ENCODE assay signal across 27 cellular contexts in the genomic region with DNA sequence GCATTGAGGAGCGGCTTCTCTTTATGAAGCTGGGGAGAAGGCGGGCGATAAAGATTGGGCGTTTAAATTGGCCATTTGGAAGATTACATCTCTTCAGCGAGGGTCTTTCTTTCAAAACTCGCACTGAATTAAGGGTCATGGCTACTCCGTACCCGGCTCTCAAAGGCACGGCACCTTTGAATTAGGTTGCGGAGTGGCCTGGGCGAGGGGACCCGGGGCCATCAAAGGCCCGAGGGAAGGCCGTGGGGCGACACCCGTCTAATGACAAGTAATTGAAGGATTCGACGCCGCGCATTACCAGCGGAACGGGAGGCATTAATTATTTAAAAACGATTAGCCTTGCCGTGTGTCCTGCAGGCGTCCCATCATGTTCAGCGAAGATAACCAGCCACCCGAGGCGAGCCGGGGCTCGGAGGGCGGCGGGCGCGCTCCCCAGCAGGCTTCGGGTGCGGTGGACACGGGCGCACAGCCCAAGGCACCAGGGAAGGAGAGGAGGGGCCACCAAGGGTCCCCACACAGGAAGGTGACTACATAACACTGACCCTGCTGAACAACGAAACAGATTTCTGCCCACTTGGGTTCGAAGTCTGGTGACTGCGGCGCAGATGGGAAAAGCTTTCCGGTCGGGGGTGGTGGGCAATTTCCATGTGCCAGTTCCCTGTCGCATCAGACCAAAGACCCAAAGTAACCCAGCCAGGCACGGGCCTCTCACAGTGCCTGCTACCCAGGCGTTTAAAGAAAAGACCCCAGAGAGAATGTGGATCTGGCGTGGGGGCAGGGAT. TPM values are rescaled to one million over a fixed set of nuclear protein-coding genes. Genes with fewer than 3 reads are reported as not detected.
DNase-seq lines count a peak whose midpoint lies in the region; ATAC-seq and TF ChIP-seq lines count a peak whose summit lies in the region.
"Had no signal": no experiment of that assay in that cellular context is flagged by ENCODE, and none has a peak within 500 bp of the region (broad histone marks: within the 10 kb centered on the region; RNA-seq: fewer than 3 reads in every experiment).

No MANE protein-coding gene starts in this region.

- H4K8ac ChIP-seq in mesendoderm (ENCODE audit: low read depth, low read length) = peak overlapping the region; percentile 60

- BruUV-seq in OCI-LY7 (replicated peaks; lab: Mats Ljungman, UMichigan) = no TSS peak

- H3K4me1 Mint-ChIP-seq in type B pancreatic cell (ENCODE audit: unreplicated experiment) = peaks cover 9% of the 10 kb centered on the region
- H3K4me1 Mint-ChIP-seq: activated naive CD4-positive, alpha-beta T cell treated with anti-CD3 and anti-CD28 coated beads, Interleukin-2, amount 50 U/mL, for 24 hours had no signal

- H3K9ac ChIP-seq in colonic mucosa (ENCODE audit: low read depth in 2 of 2, low read length in 2 of 2) (peak overlapping the region in 1 of 2 donors; percentile 32), mesendoderm (ENCODE audit: low read length) (peak overlapping the region; percentile 48)

- H3K4me3 ChIP-seq in colonic mucosa (peak overlapping the region; percentile 35), mesendoderm (ENCODE audit: low read length) (no peak overlapping the region), OCI-LY7 (ENCODE audit: low read depth, low read length, poor library complexity, severe bottlenecking) (no peak overlapping the region)
- H3K4me3 ChIP-seq: ascending aorta, tibial nerve had no signal

- H3K18ac ChIP-seq in mesendoderm (ENCODE audit: low read length) = peak overlapping the region; percentile 88

- CTCF ChIA-PET in OCI-LY7 (lab: Charles Lee; ENCODE audit: unreplicated experiment) = no interaction called here

- H3K9me3 ChIP-seq in colonic mucosa (no peaks in the 10 kb centered on the region), OCI-LY7 (ENCODE audit: low read length) (no peaks in the 10 kb centered on the region)
- H3K9me3 ChIP-seq: ascending aorta, BE2C, tibial nerve had no signal

- no peak overlapping the region for H4K5ac ChIP-seq in mesendoderm (ENCODE audit: low read length)

- H2BK120ac ChIP-seq in mesendoderm (ENCODE audit: low read depth, low read length) = peak overlapping the region; percentile 46

- H3K27me3 ChIP-seq in colonic mucosa = peaks cover 21% of the 10 kb centered on the region
- peaks cover 64% of the 10 kb centered on the region for H3K27me3 ChIP-seq in mesendoderm (ENCODE audit: insufficient read depth, low read length, poor library complexity)

- H3K27me3 Mint-ChIP-seq in type B pancreatic cell = peaks cover 100% of the 10 kb centered on the region

- H3K27ac ChIP-seq in colonic mucosa (no peak overlapping the region), mesendoderm (ENCODE audit: low read depth, low read length) (no peak overlapping the region), OCI-LY7 (ENCODE audit: low read depth, low read length, poor library complexity, severe bottlenecking) (no peak overlapping the region)
- H3K27ac ChIP-seq: ascending aorta, tibial nerve had no signal

- no peak overlapping the region for H2BK5ac ChIP-seq in mesendoderm (ENCODE audit: low read length)

- peak overlapping the region; percentile 26 for H3K4ac ChIP-seq in mesendoderm (ENCODE audit: low read depth, low read length)

- H3K56ac ChIP-seq in mesendoderm (ENCODE audit: low read length) = peak overlapping the region; percentile 69

- no peak for ATAC-seq in GM21526 (IDR thresholded peaks at IDR 0.05; ENCODE audit: low FRiP score, unreplicated experiment)
- ATAC-seq: stimulated activated naive CD8-positive, alpha-beta T cell treated with anti-CD3 and anti-CD28 coated beads, Interleukin-15, amount 100 ng/mL, for 72 hours; T-helper 17 cell had no signal

- H3K27ac Mint-ChIP-seq in type B pancreatic cell = peak overlapping the region; percentile 89
- H3K27ac Mint-ChIP-seq: activated T-helper 1 cell treated with anti-CD3 and anti-CD28 coated beads, Interleukin-12 subunit alpha, Interleukin-12 subunit beta, Interleukin-2, Interleukin-4 antibody, amounts not matched to agents 30 ng/mL and 10 ng/mL and 1 ng/mL, durations not matched to agents 14 hours and 24 hours and 36 hours; H9; T-helper 17 cell had no signal

- POLR2A ChIA-PET in OCI-LY7 (lab: Charles Lee) = no interaction called here

- no peak overlapping the region for H2AK5ac ChIP-seq in mesendoderm (ENCODE audit: low read length)

- H3K79me2 ChIP-seq in mesendoderm (ENCODE audit: control insufficient read depth, insufficient read depth, low read length) (no peaks in the 10 kb centered on the region), OCI-LY7 (ENCODE audit: insufficient read depth, low read depth, low read length) (no peaks in the 10 kb centered on the region)

- no CpG with 5 or more reads among the region's 48 CpGs for WGBS in mesendoderm (ENCODE audit: extremely low coverage, insufficient coverage, low lambda C conversion rate)

- H3K23ac ChIP-seq in mesendoderm (ENCODE audit: low read length) = peak overlapping the region; percentile 59

- H2AFZ ChIP-seq in OCI-LY7 (ENCODE audit: low read length) = no peak overlapping the region

- H3K36me3 ChIP-seq in colonic mucosa (no peaks in the 10 kb centered on the region), mesendoderm (ENCODE audit: control insufficient read depth, insufficient read depth, low read length) (no peaks in the 10 kb centered on the region), OCI-LY7 (ENCODE audit: insufficient read depth, low read length) (no peaks in the 10 kb centered on the region)
- H3K36me3 ChIP-seq: ascending aorta, BE2C, tibial nerve had no signal

- H3K36me3 Mint-ChIP-seq in type B pancreatic cell = peaks cover 17% of the 10 kb centered on the region

- H3K4me3 Mint-ChIP-seq in type B pancreatic cell = peak overlapping the region; percentile 86
- H3K4me3 Mint-ChIP-seq: activated naive CD4-positive, alpha-beta T cell treated with anti-CD3 and anti-CD28 coated beads, Interleukin-2, amount 50 U/mL, for 24 hours; activated T-helper 1 cell treated with anti-CD3 and anti-CD28 coated beads, Interleukin-12 subunit alpha, Interleukin-12 subunit beta, Interleukin-2, Interleukin-4 antibody, amounts not matched to agents 30 ng/mL and 10 ng/mL and 1 ng/mL, durations not matched to agents 14 hours and 24 hours and 36 hours; stimulated activated naive CD8-positive, alpha-beta T cell treated with anti-CD3 and anti-CD28 coated beads, Interleukin-15, amount 100 ng/mL, for 72 hours; T-helper 17 cell had no signal

- no peaks in the 10 kb centered on the region for H4K20me1 ChIP-seq in OCI-LY7 (ENCODE audit: insufficient read depth, low read length)

- no peaks in the 10 kb centered on the region for H3K79me1 ChIP-seq in mesendoderm (ENCODE audit: low read length)

- TF ChIP-seq CTCF in colonic mucosa (IDR thresholded peaks at IDR 0.05) (no peak), type B pancreatic cell (conservative IDR thresholded peaks at IDR 0.05) (no peak), OCI-LY7 (conservative IDR thresholded peaks at IDR 0.05; ENCODE audit: low read length) (no peak)

- H3K4me2 ChIP-seq in mesendoderm (ENCODE audit: low read length) = peak overlapping the region; percentile 39
- H3K4me2 ChIP-seq in OCI-LY7 (ENCODE audit: low read length) = no peak overlapping the region

- no peaks in the 10 kb centered on the region for H3K4me1 ChIP-seq in colonic mucosa
- H3K4me1 ChIP-seq in mesendoderm (ENCODE audit: control insufficient read depth, low read depth, low read length) = peaks cover 7% of the 10 kb centered on the region
- H3K4me1 ChIP-seq in OCI-LY7 (ENCODE audit: insufficient read depth, low read length, poor library complexity, severe bottlenecking) = no peaks in the 10 kb centered on the region
- H3K4me1 ChIP-seq: ascending aorta, BE2C had no signal

- H3K9me3 Mint-ChIP-seq in type B pancreatic cell = no peaks in the 10 kb centered on the region
- H3K9me3 Mint-ChIP-seq: activated naive CD4-positive, alpha-beta T cell treated with anti-CD3 and anti-CD28 coated beads, Interleukin-2, amount 50 U/mL, for 24 hours; activated T-helper 1 cell treated with anti-CD3 and anti-CD28 coated beads, Interleukin-12 subunit alpha, Interleukin-12 subunit beta, Interleukin-2, Interleukin-4 antibody, amounts not matched to agents 30 ng/mL and 10 ng/mL and 1 ng/mL, durations not matched to agents 14 hours and 24 hours and 36 hours had no signal

- peak; percentile 36 to 60 for DNase-seq in NCI-H2081 (lab: John Stamatoyannopoulos, UW)
- no peak for DNase-seq in NCI-H2081 treated with DMSO at 0.1 percent for 48 hours (lab: John Stamatoyannopoulos, UW)
- no peak for DNase-seq in colonic mucosa
- no peak for DNase-seq in mesendoderm
- no peak for DNase-seq in type B pancreatic cell (ENCODE audit: extremely low spot score, unreplicated experiment)
- no peak for DNase-seq in stimulated activated CD4-positive, alpha-beta T cell treated with anti-CD3 and anti-CD28 coated beads, Interleukin-1b, Interleukin-23, amount 100 ng/mL, for 48 hours
- DNase-seq in OCI-LY7 (ENCODE audit: low spot score) = no peak
- DNase-seq: activated CD4-positive, alpha-beta T cell treated with anti-CD3 and anti-CD28 coated beads, Interleukin-2, amount 50 U/mL, for 1 hour; BE2C; central memory CD4-positive, alpha-beta T cell; erythroblast; foreskin fibroblast; hippocampal formation; KBM-7; NCI-H1694; nucleus accumbens; stimulated activated CD4-positive, alpha-beta T cell treated with anti-CD3 and anti-CD28 coated beads, Interleukin-4, amount 100 ng/mL, for 4 hours; stimulated activated naive CD8-positive, alpha-beta T cell treated with anti-CD3 and anti-CD28 coated beads, Interleukin-15, amount 100 ng/mL, for 72 hours; T-helper 17 cell had no signal

- no peak overlapping the region for H2BK15ac ChIP-seq in mesendoderm (replicated peaks; ENCODE audit: low read depth)

- intact Hi-C loops in colonic mucosa (cut with DNase I) (no loop called here), OCI-LY7 (cut with micrococcal nuclease; ENCODE audit: unreplicated experiment) (no loop called here)

- H3K9me2 ChIP-seq in OCI-LY7 (ENCODE audit: insufficient read depth, low read length) = no peaks in the 10 kb centered on the region

RNA-seq across cellular contexts. Expression of a gene that starts 7.4 kb away (rescaled TPM):
- 10 to 100 TPM; 27.9 to 29.1 TPM for total RNA-seq in colonic mucosa
- polyA plus RNA-seq in mesendoderm (2013, experiment 1 of 2) = 5.9 TPM
- polyA plus RNA-seq in mesendoderm (2013, experiment 2 of 2) = 5.6 TPM
- 17.5 and 21.2 TPM in 2 replicates for total RNA-seq in type B pancreatic cell (ENCODE audit: low replicate concordance)
- total RNA-seq in OCI-LY7 (2014; rRNA removed; shearing (Covaris generic)) = not detected in 2 replicates
- total RNA-seq in OCI-LY7 (2022) = not detected in 2 replicates
- total RNA-seq: activated T-helper 1 cell treated with anti-CD3 and anti-CD28 coated beads, Interleukin-12 subunit alpha, Interleukin-12 subunit beta, Interleukin-2, Interleukin-4 antibody, amounts not matched to agents 30 ng/mL and 10 ng/mL and 1 ng/mL, durations not matched to agents 14 hours and 24 hours and 36 hours; ascending aorta; H9; lung microvascular endothelial cell; SK-MEL-5; T-helper 17 cell had no signal

Comparison
In these comparisons a context has a peak if more than half of its experiments do, and no peak if none do; other contexts are left out.
1. DNase-seq: peak in NCI-H2081 (2 of 2); none in NCI-H2081 treated with DMSO at 0.1 percent for 48 hours (single experiment), colonic mucosa (single experiment), mesendoderm (single experiment), type B pancreatic cell (single experiment), stimulated activated CD4-positive, alpha-beta T cell treated with anti-CD3 and anti-CD28 coated beads, Interleukin-1b, Interleukin-23, amount 100 ng/mL, for 48 hours (single experiment) and OCI-LY7 (single experiment).
2. RNA of a gene that starts 7.4 kb away (total RNA-seq): 27.9 to 29.1 TPM in colonic mucosa and 17.5 to 21.2 TPM in type B pancreatic cell; not detected in OCI-LY7; every median in the first group is over 10 times any median in the second.